ENCODE assay signal across 22 cellular contexts in genomic region chr3:170835346-170835745, GRCh38.
DNase-seq lines count a peak whose midpoint lies in the region; ATAC-seq lines count a peak whose summit lies in the region.
"Had no signal": no experiment of that assay in that cellular context is flagged by ENCODE, and none has a peak within 500 bp of the region (broad histone marks: within the 10 kb centered on the region; RNA-seq: fewer than 3 reads in every experiment).

No MANE protein-coding gene starts in this region.

- DNase-seq in COR-L47 (lab: John Stamatoyannopoulos, UW) (peak; percentile 46), NCI-H187 treated with DMSO at 0.1 percent for 48 hours (lab: John Stamatoyannopoulos, UW) (peak; percentile 78), NCI-H69 (lab: John Stamatoyannopoulos, UW) (peak; percentile 47), iPS-NIHi7 (ENCODE audit: extremely low spot score) (peak; percentile 23), COLO829 (ENCODE audit: low spot score) (no peak), KG1 (lab: John Stamatoyannopoulos, UW) (no peak), germinal center (ENCODE audit: low spot score) (no peak)
- DNase-seq: activated B cell treated with CpG ODN at 0.5 μM for 24 hours; activated naive CD4-positive, alpha-beta T cell treated with anti-CD3 and anti-CD28 coated beads, Interleukin-2, amount 50 U/mL, for 16 hours; activated T-cell treated with anti-CD3 and anti-CD28 coated beads, Interleukin-2, amount 50 U/mL, for 48 hours; aorta; CD8-positive, alpha-beta memory T cell; GM23248; heart right ventricle; KBM-7; lower lobe of right lung; NCI-H774; PC-9; SJCRH30; stimulated activated naive CD4-positive, alpha-beta T cell; thyroid gland had no signal

- no peak for ATAC-seq in activated CD4-positive, CD25-positive, alpha-beta regulatory T cell treated with anti-CD3 and anti-CD28 coated beads, Interleukin-2, amount 50 U/mL, for 24 hours
- ATAC-seq: heart right ventricle, lower lobe of right lung had no signal

Comparison
In these comparisons a context has a peak if more than half of its experiments do, and no peak if none do; other contexts are left out.
1. DNase-seq: peak in COR-L47 (single experiment), NCI-H187 treated with DMSO at 0.1 percent for 48 hours (single experiment), NCI-H69 (single experiment) and iPS-NIHi7 (single experiment); none in COLO829 (single experiment), KG1 (single experiment) and germinal center (single experiment).